24 cellular contexts compared by ENCODE assay signal in genomic region chr11:8346157-8346755, GRCh38.
"Had no signal": no experiment of that assay in that cellular context is flagged by ENCODE, and none has a peak within 500 bp of the region (broad histone marks: within the 10 kb centered on the region; RNA-seq: fewer than 3 reads in every experiment).

No MANE protein-coding gene starts in this region.

- H3K4me3 ChIP-seq: body of pancreas, colonic mucosa had no signal

- H3K9me3 ChIP-seq: body of pancreas, colonic mucosa had no signal

- FAIRE-seq: endometrium, endothelial cell of umbilical vein, frontal cortex had no signal

- H3K27ac ChIP-seq: body of pancreas, colonic mucosa, epithelial cell of prostate had no signal

- ATAC-seq: activated T-cell treated with anti-CD3 and anti-CD28 coated beads, Interleukin-2, amount 50 U/mL, for 4 hours; activated T-helper 17 cell treated with anti-CD3 and anti-CD28 coated beads, Interleukin-2, amount 50 U/mL, for 72 hours; body of pancreas; WTC11 had no signal

- DNase-seq: activated CD4-positive, alpha-beta memory T cell treated with anti-CD3 and anti-CD28 coated beads, Interleukin-2, amount 10 ng/mL, durations not matched to agents 7 days and 5 days; activated CD4-positive, alpha-beta T cell treated with anti-CD3 and anti-CD28 coated beads for 1 hour; activated CD4-positive, alpha-beta T cell treated with anti-CD3 and anti-CD28 coated beads for 4 hours; activated CD4-positive, alpha-beta T cell treated with anti-CD3 and anti-CD28 coated beads, Interleukin-2, amount 10 ng/mL, durations not matched to agents 7 days and 5 days; activated CD4-positive, alpha-beta T cell treated with anti-CD3 and anti-CD28 coated beads, Interleukin-2, amount 50 U/mL, for 4 hours; activated effector memory CD4-positive, alpha-beta T cell treated with Interleukin-2 at 50 U/mL for 16 hours; activated gamma-delta T cell treated with Interleukin-2 at 50 U/mL for 16 hours; activated naive CD4-positive, alpha-beta T cell treated with anti-CD3 and anti-CD28 coated beads, Interleukin-2, amount 50 U/mL, for 16 hours; activated naive CD4-positive, alpha-beta T cell treated with Interleukin-2 at 50 U/mL for 16 hours; activated T-cell treated with anti-CD3 and anti-CD28 coated beads, Interleukin-2, amount 50 U/mL, for 4 hours; amniotic stem cell; anterior cingulate cortex; body of pancreas; colonic mucosa; effector CD8-positive, alpha-beta T cell; foreskin fibroblast; head of caudate nucleus; T-helper 2 cell had no signal

- H3K4me1 ChIP-seq: body of pancreas, colonic mucosa had no signal

- H3K27me3 ChIP-seq: body of pancreas, colonic mucosa had no signal

- H3K36me3 ChIP-seq: colonic mucosa had no signal
